Comparison of ENCODE assay signal across 12 cellular contexts in genomic region chr7:152574892-152575511, GRCh38.
A peak's percentile ranks its signal among the peaks of the same experiment; 100 is the strongest.
DNase-seq lines count a peak whose midpoint lies in the region; ATAC-seq, FAIRE-seq and TF ChIP-seq lines count a peak whose summit lies in the region.
"Had no signal": no experiment of that assay in that cellular context is flagged by ENCODE, and none has a peak within 500 bp of the region (broad histone marks: within the 10 kb centered on the region; RNA-seq: fewer than 3 reads in every experiment).

No MANE protein-coding gene starts in this region.

- no peaks in the 10 kb centered on the region for H3K4me1 ChIP-seq in RWPE2 (ENCODE audit: insufficient read depth, poor library complexity, severe bottlenecking)
- H3K4me1 ChIP-seq in small intestine (ENCODE audit: control insufficient read depth in 2 of 2, insufficient read depth in 1 of 2, low read depth in 1 of 2, low read length in 1 of 2), result no peaks in the 10 kb centered on the region

- WGBS in small intestine, 3 donors, result 24 to 48% (median 25%) methylated on average over 14 of the region's 14 CpGs

- H3K4me3 ChIP-seq in RWPE2 (ENCODE audit: severe bottlenecking), result no peak overlapping the region
- no peak overlapping the region for H3K4me3 ChIP-seq in small intestine (ENCODE audit: low read depth in 1 of 2, low read length in 2 of 2)
- H3K4me3 ChIP-seq: vagina had no signal

- H3K27ac ChIP-seq in RWPE2 (ENCODE audit: poor library complexity, severe bottlenecking), result no peak overlapping the region
- H3K27ac ChIP-seq in small intestine (ENCODE audit: low read depth in 1 of 2, low read length in 1 of 2), result no peak overlapping the region
- H3K27ac ChIP-seq: brain microvascular endothelial cell, vagina had no signal

- H3K27me3 ChIP-seq in RWPE2 (ENCODE audit: insufficient read depth, poor library complexity, severe bottlenecking) (no peaks in the 10 kb centered on the region), small intestine (ENCODE audit: control insufficient read depth in 2 of 2, insufficient read depth in 2 of 2, low read length in 2 of 2) (no peaks in the 10 kb centered on the region)
- H3K27me3 ChIP-seq: brain microvascular endothelial cell, vagina had no signal

- no peak overlapping the region for H3K4me3 Mint-ChIP-seq in activated T-helper 2 cell treated with anti-CD3 and anti-CD28 coated beads, Interferon-gamma antibody, Interleukin-2, Interleukin-4, amounts not matched to agents 10 μg/mL and 5 μg/mL and 100 μg/mL, durations not matched to agents 14 hours and 24 hours and 36 hours (ENCODE audit: low read depth)
- H3K4me3 Mint-ChIP-seq: activated T-cell treated with anti-CD3 and anti-CD28 coated beads, Interleukin-2, amount 50 U/mL, for 72 hours had no signal

- H3K9me3 ChIP-seq in RWPE2 (ENCODE audit: severe bottlenecking) (no peaks in the 10 kb centered on the region), small intestine (ENCODE audit: control insufficient read depth, low read depth) (no peaks in the 10 kb centered on the region)
- H3K9me3 ChIP-seq: vagina had no signal

- no peaks in the 10 kb centered on the region for H3K36me3 ChIP-seq in RWPE2 (ENCODE audit: low read depth)
- H3K36me3 ChIP-seq in small intestine (ENCODE audit: control insufficient read depth in 2 of 2, insufficient read depth in 2 of 2, low read length in 2 of 2), result no peaks in the 10 kb centered on the region
- H3K36me3 ChIP-seq: brain microvascular endothelial cell, vagina had no signal

- no peaks in the 10 kb centered on the region for H3K4me1 Mint-ChIP-seq in activated T-helper 2 cell treated with anti-CD3 and anti-CD28 coated beads, Interferon-gamma antibody, Interleukin-2, Interleukin-4, amounts not matched to agents 10 μg/mL and 5 μg/mL and 100 μg/mL, durations not matched to agents 14 hours and 24 hours and 36 hours (ENCODE audit: low read depth)

- DNase-seq in RWPE2 (ENCODE audit: low spot score) (no peak), small intestine (peak; percentile 16), T-helper 1 cell (no peak)
- no peak for DNase-seq in activated T-helper 2 cell treated with anti-CD3 and anti-CD28 coated beads, Interferon-gamma antibody, Interleukin-2, Interleukin-4, amounts not matched to agents 10 μg/mL and 5 μg/mL and 100 μg/mL, durations not matched to agents 14 hours and 24 hours and 36 hours (ENCODE audit: low spot score)
- DNase-seq: activated T-cell treated with anti-CD3 and anti-CD28 coated beads, Interleukin-2, amount 50 U/mL, for 72 hours; brain microvascular endothelial cell; DMS153 had no signal

- H3K36me3 Mint-ChIP-seq in activated T-helper 2 cell treated with anti-CD3 and anti-CD28 coated beads, Interferon-gamma antibody, Interleukin-2, Interleukin-4, amounts not matched to agents 10 μg/mL and 5 μg/mL and 100 μg/mL, durations not matched to agents 14 hours and 24 hours and 36 hours (ENCODE audit: low read depth), result no peaks in the 10 kb centered on the region

- no peak for TF ChIP-seq CTCF in RWPE2 (IDR thresholded peaks at IDR 0.05; ENCODE audit: poor library complexity, severe bottlenecking)

- no peaks in the 10 kb centered on the region for H3K27me3 Mint-ChIP-seq in activated T-helper 2 cell treated with anti-CD3 and anti-CD28 coated beads, Interferon-gamma antibody, Interleukin-2, Interleukin-4, amounts not matched to agents 10 μg/mL and 5 μg/mL and 100 μg/mL, durations not matched to agents 14 hours and 24 hours and 36 hours (ENCODE audit: low read depth)

- intact Hi-C loops in activated T-helper 2 cell treated with anti-CD3 and anti-CD28 coated beads, Interferon-gamma antibody, Interleukin-2, Interleukin-4, amounts not matched to agents 10 μg/mL and 5 μg/mL and 100 μg/mL, durations not matched to agents 14 hours and 24 hours and 36 hours (cut with micrococcal nuclease), result no loop called here

- no peak for FAIRE-seq in small intestine (lab: Jason Lieb, UNC)
- FAIRE-seq: keratinocyte had no signal

- H3K27ac Mint-ChIP-seq in activated T-helper 2 cell treated with anti-CD3 and anti-CD28 coated beads, Interferon-gamma antibody, Interleukin-2, Interleukin-4, amounts not matched to agents 10 μg/mL and 5 μg/mL and 100 μg/mL, durations not matched to agents 14 hours and 24 hours and 36 hours, result no peak overlapping the region
- H3K27ac Mint-ChIP-seq: activated T-cell treated with anti-CD3 and anti-CD28 coated beads, Interleukin-2, amount 50 U/mL, for 72 hours had no signal

- H3K9me3 Mint-ChIP-seq in activated T-helper 2 cell treated with anti-CD3 and anti-CD28 coated beads, Interferon-gamma antibody, Interleukin-2, Interleukin-4, amounts not matched to agents 10 μg/mL and 5 μg/mL and 100 μg/mL, durations not matched to agents 14 hours and 24 hours and 36 hours, result no peaks in the 10 kb centered on the region
- H3K9me3 Mint-ChIP-seq: activated T-cell treated with anti-CD3 and anti-CD28 coated beads, Interleukin-2, amount 50 U/mL, for 72 hours had no signal

- ATAC-seq in GM19025 (IDR thresholded peaks at IDR 0.05; ENCODE audit: low read depth, unreplicated experiment) (peak; percentile 76), HG03025 (IDR thresholded peaks at IDR 0.05; ENCODE audit: low FRiP score, unreplicated experiment) (peak; percentile 75), RWPE2 (ENCODE audit: low read depth) (0 out of 3 replicates have a peak, but pooled peaks have one; percentile 17), GM18498 (IDR thresholded peaks at IDR 0.05; ENCODE audit: unreplicated experiment) (no peak)
- ATAC-seq: activated T-cell treated with anti-CD3 and anti-CD28 coated beads, Interleukin-2, amount 50 U/mL, for 72 hours had no signal
